In genomic region chr7:102170417-102170970, GRCh38 we compare ENCODE assay signal across 12 cellular contexts.
DNase-seq lines count a peak whose midpoint lies in the region; TF ChIP-seq lines count a peak whose summit lies in the region.
"Had no signal": no experiment of that assay in that cellular context is flagged by ENCODE, and none has a peak within 500 bp of the region (broad histone marks: within the 10 kb centered on the region; RNA-seq: fewer than 3 reads in every experiment).

No MANE protein-coding gene starts in this region.

- H3K9me3 Mint-ChIP-seq in endothelial cell (ENCODE audit: unreplicated experiment) (no peaks in the 10 kb centered on the region), nephron (no peaks in the 10 kb centered on the region), type B pancreatic cell (no peaks in the 10 kb centered on the region)

- H3K27ac Mint-ChIP-seq in endothelial cell (ENCODE audit: unreplicated experiment) (peak overlapping the region; percentile 67), nephron (peak overlapping the region; percentile 33 to 79 (median 61)), type B pancreatic cell (no peak overlapping the region)

- TF ChIP-seq CTCF in endothelial cell (IDR thresholded peaks at IDR 0.05; ENCODE audit: unreplicated experiment) (no peak), nephron (IDR thresholded peaks at IDR 0.05; ENCODE audit: unreplicated experiment in 3 of 3) (no peak), type B pancreatic cell (conservative IDR thresholded peaks at IDR 0.05) (no peak), GM13976 (IDR thresholded peaks at IDR 0.05; ENCODE audit: borderline replicate concordance, control extremely low read depth, extremely low read depth, insufficient read depth, missing control alignments) (no peak)

- H3K4me3 Mint-ChIP-seq in endothelial cell (ENCODE audit: unreplicated experiment) (no peak overlapping the region), nephron (peak overlapping the region in 2 of 3 experiments; percentile 10 to 24), type B pancreatic cell (peak overlapping the region; percentile 11)

- H3K27me3 Mint-ChIP-seq in endothelial cell (ENCODE audit: unreplicated experiment) (peaks cover 5% of the 10 kb centered on the region), nephron (ENCODE audit: low read depth) (no peaks in the 10 kb centered on the region), type B pancreatic cell (no peaks in the 10 kb centered on the region)

- in situ Hi-C loops in GM13976 (cut with MboI; ENCODE audit: low sequenced_read_pairs, unreplicated experiment), result no loop called here

- H3K36me3 Mint-ChIP-seq in endothelial cell (ENCODE audit: low read depth, unreplicated experiment) (peaks cover 4% of the 10 kb centered on the region), nephron (ENCODE audit: low read depth) (peaks cover 54% of the 10 kb centered on the region), type B pancreatic cell (peaks cover 13% of the 10 kb centered on the region)

- DNase-seq in NCI-H82 (lab: John Stamatoyannopoulos, UW) (peak; percentile 4), NCI-H82 treated with DMSO at 0.1 percent for 48 hours (lab: John Stamatoyannopoulos, UW; ENCODE audit: unreplicated experiment) (no peak), endothelial cell (ENCODE audit: low spot score) (no peak), type B pancreatic cell (ENCODE audit: extremely low spot score, unreplicated experiment) (no peak), GM13976 (ENCODE audit: low spot score) (no peak), kidney tubule cell (ENCODE audit: low spot score) (no peak), C1 segment of cervical spinal cord (lab: John Stamatoyannopoulos, UW) (no peak)
- DNase-seq: activated gamma-delta T cell treated with Interleukin-2 at 50 U/mL for 16 hours, NCI-H510A treated with DMSO at 0.1 percent for 48 hours, small intestine, trophoblast cell had no signal

- H3K4me1 Mint-ChIP-seq in endothelial cell (ENCODE audit: unreplicated experiment) (peaks cover 18% of the 10 kb centered on the region), nephron (peaks cover 20% of the 10 kb centered on the region), type B pancreatic cell (ENCODE audit: unreplicated experiment) (peaks cover 14% of the 10 kb centered on the region)
